In the genomic region with DNA sequence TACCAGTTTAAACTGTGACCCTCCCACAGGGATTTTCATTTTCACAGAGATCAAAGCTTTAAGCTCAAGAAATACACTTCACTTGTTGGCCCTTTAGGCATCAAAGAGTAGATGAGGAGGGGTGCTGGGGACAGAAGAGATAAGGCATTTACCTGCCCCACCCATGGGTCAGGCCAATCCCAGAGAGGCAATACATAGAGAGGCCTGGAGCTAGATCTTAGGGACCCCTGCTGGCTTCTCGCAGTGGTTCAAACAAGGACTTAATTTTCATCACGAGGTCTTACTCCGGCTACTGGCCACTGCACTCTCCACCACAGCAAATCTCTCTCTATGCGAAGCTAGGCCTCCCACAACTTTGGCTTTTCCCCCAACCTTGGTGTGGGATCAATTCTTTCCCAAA, we compare ENCODE assay signal across 29 cellular contexts. TPM values are rescaled to one million over a fixed set of nuclear protein-coding genes. Genes with fewer than 3 reads are reported as not detected.
"Had no signal": no experiment of that assay in that cellular context is flagged by ENCODE, and none has a peak within 500 bp of the region (broad histone marks: within the 10 kb centered on the region; RNA-seq: fewer than 3 reads in every experiment).

No MANE protein-coding gene starts in this region.

- H3K9me3 ChIP-seq: left lung, lower lobe of right lung, ovary, right atrium auricular region, right lobe of liver, tibial nerve, uterus had no signal

- H3K4me3 Mint-ChIP-seq: immature natural killer cell; mesothelial cell of epicardium; natural killer cell; nephron progenitor cell; stimulated activated memory B cell treated with anti-CD40 and anti-IgM and Interleukin-4, amounts not matched to agents 10 μg/mL and 1 μg/mL and 100 μg/mL, for 72 hours; stimulated activated naive CD8-positive, alpha-beta T cell treated with anti-CD3 and anti-CD28 coated beads, Interleukin-15, amount 100 ng/mL, for 72 hours; type B pancreatic cell had no signal

- H3K4me1 ChIP-seq: left lung, lower lobe of right lung, right atrium auricular region, right lobe of liver, uterus had no signal

- H3K27me3 Mint-ChIP-seq: stimulated activated naive CD8-positive, alpha-beta T cell treated with anti-CD3 and anti-CD28 coated beads, Interleukin-15, amount 100 ng/mL, for 72 hours had no signal

- H3K27ac Mint-ChIP-seq: mesothelial cell of epicardium; natural killer cell; nephron progenitor cell; progenitor cell of endocrine pancreas; stimulated activated memory B cell treated with anti-CD40 and anti-IgM and Interleukin-4, amounts not matched to agents 10 μg/mL and 1 μg/mL and 100 μg/mL, for 72 hours; type B pancreatic cell had no signal

- H3K27me3 ChIP-seq: ovary, right atrium auricular region, right lobe of liver had no signal

- H3K4me2 ChIP-seq: smooth muscle cell had no signal

- H3K9me3 Mint-ChIP-seq: immature natural killer cell; mesothelial cell of epicardium; naive B cell; natural killer cell; nephron progenitor cell; stimulated activated memory B cell treated with anti-CD40 and anti-IgM and Interleukin-4, amounts not matched to agents 10 μg/mL and 1 μg/mL and 100 μg/mL, for 72 hours; stimulated activated naive CD8-positive, alpha-beta T cell treated with anti-CD3 and anti-CD28 coated beads, Interleukin-15, amount 100 ng/mL, for 72 hours; type B pancreatic cell had no signal

- H3K36me3 Mint-ChIP-seq: immature natural killer cell; mesothelial cell of epicardium; naive B cell; natural killer cell; stimulated activated memory B cell treated with anti-CD40 and anti-IgM and Interleukin-4, amounts not matched to agents 10 μg/mL and 1 μg/mL and 100 μg/mL, for 72 hours; type B pancreatic cell had no signal

- H3K36me3 ChIP-seq: left lung, lower lobe of right lung, ovary, right atrium auricular region, right lobe of liver, tibial nerve, uterus had no signal

- DNase-seq: hippocampal formation; immature natural killer cell; kidney; left colon; left lung; lower lobe of right lung; mammary epithelial cell; mesenchymal stem cell; naive B cell; natural killer cell; nephron progenitor cell; ovary; right lobe of liver; stimulated activated CD4-positive, alpha-beta T cell treated with anti-CD3 and anti-CD28 coated beads, Interleukin-1b, Interleukin-23, amount 100 ng/mL, for 48 hours; stimulated activated CD4-positive, alpha-beta T cell treated with anti-CD3 and anti-CD28 coated beads, Interleukin-2, amount 100 ng/mL, for 48 hours; stimulated activated CD4-positive, alpha-beta T cell treated with anti-CD3 and anti-CD28 coated beads, Interleukin-4, amount 100 ng/mL, for 4 hours; stimulated activated CD8-positive, alpha-beta memory T cell treated with anti-CD3 and anti-CD28 coated beads, Interleukin-4, amount 100 ng/mL, for 48 hours; stimulated activated naive CD4-positive, alpha-beta T cell treated with Interleukin-2 at 50 U/mL for 16 hours; stimulated activated naive CD8-positive, alpha-beta T cell treated with anti-CD3 and anti-CD28 coated beads, Interleukin-15, amount 100 ng/mL, for 72 hours; substantia nigra; uterus had no signal

- H3K4me3 ChIP-seq: left lung, lower lobe of right lung, ovary, right atrium auricular region, right lobe of liver, smooth muscle cell, tibial nerve, uterus had no signal

- H3K27ac ChIP-seq: left lung, lower lobe of right lung, ovary, right atrium auricular region, right lobe of liver, tibial nerve, uterus had no signal

- H3K4me1 Mint-ChIP-seq: immature natural killer cell; naive B cell; natural killer cell; stimulated activated memory B cell treated with anti-CD40 and anti-IgM and Interleukin-4, amounts not matched to agents 10 μg/mL and 1 μg/mL and 100 μg/mL, for 72 hours had no signal

RNA-seq across cellular contexts. Expression of a gene that starts 46.6 kb away (rescaled TPM):
- polyA plus RNA-seq: immature natural killer cell, liver had no signal
